ENCODE assay signal across 13 cellular contexts in genomic region chr7:131076032-131076431, GRCh38.
A peak's percentile ranks its signal among the peaks of the same experiment; 100 is the strongest.
DNase-seq lines count a peak whose midpoint lies in the region; ATAC-seq and TF ChIP-seq lines count a peak whose summit lies in the region.
"Had no signal": no experiment of that assay in that cellular context is flagged by ENCODE, and none has a peak within 500 bp of the region (broad histone marks: within the 10 kb centered on the region; RNA-seq: fewer than 3 reads in every experiment).

No MANE protein-coding gene starts in this region.

- intact Hi-C loops in activated CD4-positive, alpha-beta memory T cell treated with anti-CD3 and anti-CD28 coated beads for 36 hours (cut with micrococcal nuclease): no loop called here
- intact Hi-C loops in activated B cell treated with CpG ODN at 0.5 μM for 24 hours (cut with micrococcal nuclease) (no loop called here), left lung (cut with DNase I) (no loop called here)

- POLR2A ChIA-PET in activated CD4-positive, alpha-beta memory T cell treated with anti-CD3 and anti-CD28 coated beads for 36 hours (lab: Charles Lee): interaction anchor here (1.1 kb wide), 1 partner anchor 21 kb away, joined by 4 read pairs; no protein-coding TSS in a partner anchor
- POLR2A ChIA-PET in activated CD4-positive, alpha-beta memory T cell treated with anti-CD3 and anti-CD28 coated beads, Interleukin-2, amount 10 ng/mL, durations not matched to agents 7 days and 5 days (lab: Charles Lee): no interaction called here
- POLR2A ChIA-PET in activated B cell treated with CpG ODN at 0.5 μM for 24 hours (lab: Charles Lee): no interaction called here

- no peaks in the 10 kb centered on the region for H3K9me3 ChIP-seq in left lung

- H3K4me1 Mint-ChIP-seq in activated CD4-positive, alpha-beta memory T cell treated with anti-CD3 and anti-CD28 coated beads for 36 hours (ENCODE audit: low read depth): peaks cover 54% of the 10 kb centered on the region
- peaks cover 35% of the 10 kb centered on the region for H3K4me1 Mint-ChIP-seq in activated CD4-positive, alpha-beta memory T cell treated with anti-CD3 and anti-CD28 coated beads, Interleukin-2, amount 10 ng/mL, durations not matched to agents 7 days and 5 days
- peaks cover 52% of the 10 kb centered on the region for H3K4me1 Mint-ChIP-seq in activated B cell treated with CpG ODN at 0.5 μM for 24 hours

- no peaks in the 10 kb centered on the region for H3K9me3 Mint-ChIP-seq in activated CD4-positive, alpha-beta memory T cell treated with anti-CD3 and anti-CD28 coated beads for 36 hours
- no peaks in the 10 kb centered on the region for H3K9me3 Mint-ChIP-seq in activated CD4-positive, alpha-beta memory T cell treated with anti-CD3 and anti-CD28 coated beads, Interleukin-2, amount 10 ng/mL, durations not matched to agents 7 days and 5 days
- H3K9me3 Mint-ChIP-seq in activated B cell treated with CpG ODN at 0.5 μM for 24 hours: no peaks in the 10 kb centered on the region
- H3K9me3 Mint-ChIP-seq: effector memory CD8-positive, alpha-beta T cell had no signal

- no peak overlapping the region for H3K4me3 Mint-ChIP-seq in activated CD4-positive, alpha-beta memory T cell treated with anti-CD3 and anti-CD28 coated beads for 36 hours
- H3K4me3 Mint-ChIP-seq in activated CD4-positive, alpha-beta memory T cell treated with anti-CD3 and anti-CD28 coated beads, Interleukin-2, amount 10 ng/mL, durations not matched to agents 7 days and 5 days: no peak overlapping the region
- no peak overlapping the region for H3K4me3 Mint-ChIP-seq in activated B cell treated with CpG ODN at 0.5 μM for 24 hours

- no peaks in the 10 kb centered on the region for H3K27me3 ChIP-seq in left lung

- H3K36me3 ChIP-seq in left lung: peaks cover 0 to 9% of the 10 kb centered on the region in 2 donors

- peaks cover 24% of the 10 kb centered on the region for H3K36me3 Mint-ChIP-seq in activated CD4-positive, alpha-beta memory T cell treated with anti-CD3 and anti-CD28 coated beads for 36 hours
- peaks cover 40% of the 10 kb centered on the region for H3K36me3 Mint-ChIP-seq in activated CD4-positive, alpha-beta memory T cell treated with anti-CD3 and anti-CD28 coated beads, Interleukin-2, amount 10 ng/mL, durations not matched to agents 7 days and 5 days (ENCODE audit: low read depth)
- H3K36me3 Mint-ChIP-seq in activated B cell treated with CpG ODN at 0.5 μM for 24 hours (ENCODE audit: low read depth): peaks cover 45% of the 10 kb centered on the region

- H3K4me3 ChIP-seq in foreskin fibroblast (ENCODE audit: low read depth in 1 of 2, low read length in 2 of 2) (no peak overlapping the region), left lung (no peak overlapping the region)

- no peak overlapping the region for H3K27ac ChIP-seq in left lung
- H3K27ac ChIP-seq: parathyroid adenoma had no signal

- no peak for DNase-seq in activated CD4-positive, alpha-beta memory T cell treated with anti-CD3 and anti-CD28 coated beads for 36 hours
- DNase-seq in activated CD4-positive, alpha-beta memory T cell treated with anti-CD3 and anti-CD28 coated beads, Interleukin-2, amount 10 ng/mL, durations not matched to agents 7 days and 5 days: no peak
- DNase-seq in activated B cell treated with CpG ODN at 0.5 μM for 24 hours: no peak
- DNase-seq in foreskin fibroblast: peak; percentile 63 to 86
- peak; percentile 52 for DNase-seq in stromal cell of bone marrow (ENCODE audit: low read depth)
- no peak for DNase-seq in NCI-H2196 (lab: John Stamatoyannopoulos, UW; ENCODE audit: unreplicated experiment)
- DNase-seq in left lung: no peak
- DNase-seq in stimulated activated CD4-positive, alpha-beta T cell treated with anti-CD3 and anti-CD28 coated beads, Interleukin-1b, Interleukin-23, amount 100 ng/mL, for 48 hours: no peak
- DNase-seq: AML-193; effector memory CD8-positive, alpha-beta T cell; islet precursor cell; NCI-H1694 had no signal

- peaks cover 7 to 26% of the 10 kb centered on the region in 2 donors for H3K4me1 ChIP-seq in left lung

- no peaks in the 10 kb centered on the region for H3K27me3 Mint-ChIP-seq in activated CD4-positive, alpha-beta memory T cell treated with anti-CD3 and anti-CD28 coated beads for 36 hours
- H3K27me3 Mint-ChIP-seq in activated CD4-positive, alpha-beta memory T cell treated with anti-CD3 and anti-CD28 coated beads, Interleukin-2, amount 10 ng/mL, durations not matched to agents 7 days and 5 days: no peaks in the 10 kb centered on the region
- H3K27me3 Mint-ChIP-seq in activated B cell treated with CpG ODN at 0.5 μM for 24 hours: no peaks in the 10 kb centered on the region
- H3K27me3 Mint-ChIP-seq: effector memory CD8-positive, alpha-beta T cell had no signal

- peak overlapping the region; percentile 44 for H3K27ac Mint-ChIP-seq in activated CD4-positive, alpha-beta memory T cell treated with anti-CD3 and anti-CD28 coated beads for 36 hours
- H3K27ac Mint-ChIP-seq in activated CD4-positive, alpha-beta memory T cell treated with anti-CD3 and anti-CD28 coated beads, Interleukin-2, amount 10 ng/mL, durations not matched to agents 7 days and 5 days: no peak overlapping the region
- peak overlapping the region; percentile 14 for H3K27ac Mint-ChIP-seq in activated B cell treated with CpG ODN at 0.5 μM for 24 hours

- no peak for TF ChIP-seq CTCF in activated B cell treated with CpG ODN at 0.5 μM for 24 hours (IDR thresholded peaks at IDR 0.05)
- TF ChIP-seq CTCF in foreskin fibroblast (IDR thresholded peaks at IDR 0.05; ENCODE audit: low read depth, low read length): no peak
- TF ChIP-seq CTCF in left lung (IDR thresholded peaks at IDR 0.05): no peak

- no peak for ATAC-seq in activated B cell treated with CpG ODN at 0.5 μM for 24 hours (ENCODE audit: low read depth)
- no peak for ATAC-seq in left lung
- ATAC-seq: effector memory CD8-positive, alpha-beta T cell had no signal

- CTCF ChIA-PET in activated CD4-positive, alpha-beta memory T cell treated with anti-CD3 and anti-CD28 coated beads for 36 hours (lab: Charles Lee): no interaction called here
- CTCF ChIA-PET in activated CD4-positive, alpha-beta memory T cell treated with anti-CD3 and anti-CD28 coated beads, Interleukin-2, amount 10 ng/mL, durations not matched to agents 7 days and 5 days (lab: Charles Lee): no interaction called here
- CTCF ChIA-PET in activated B cell treated with CpG ODN at 0.5 μM for 24 hours (lab: Charles Lee): interaction anchor here (1.3 kb wide), 1 partner anchor 9 kb away, joined by 3 read pairs; no protein-coding TSS in a partner anchor

Comparison
In these comparisons a context has a peak if more than half of its experiments do, and no peak if none do; other contexts are left out.
1. DNase-seq: peak in foreskin fibroblast (2 of 2) and stromal cell of bone marrow (single experiment); none in activated CD4-positive, alpha-beta memory T cell treated with anti-CD3 and anti-CD28 coated beads for 36 hours (single experiment), activated CD4-positive, alpha-beta memory T cell treated with anti-CD3 and anti-CD28 coated beads, Interleukin-2, amount 10 ng/mL, durations not matched to agents 7 days and 5 days (single experiment), activated B cell treated with CpG ODN at 0.5 μM for 24 hours (single experiment), NCI-H2196 (single experiment), left lung (0 of 2) and stimulated activated CD4-positive, alpha-beta T cell treated with anti-CD3 and anti-CD28 coated beads, Interleukin-1b, Interleukin-23, amount 100 ng/mL, for 48 hours (single experiment).